8 cellular contexts compared by ENCODE assay signal in genomic region chr1:27098447-27099153, GRCh38. TPM values are rescaled to one million over a fixed set of nuclear protein-coding genes. Genes with fewer than 3 reads are reported as not detected.
DNase-seq lines count a peak whose midpoint lies in the region; ATAC-seq lines count a peak whose summit lies in the region.

No MANE protein-coding gene starts in this region.

- no peak for ATAC-seq in activated CD8-positive, alpha-beta T cell treated with anti-CD3 and anti-CD28 coated beads, Interleukin-2, amount 10 ng/mL, durations not matched to agents 7 days and 5 days
- no peak for ATAC-seq in stimulated activated effector memory CD8-positive, alpha-beta T cell treated with anti-CD3 and anti-CD28 coated beads, Interleukin-12 subunit alpha, Interleukin-12 subunit beta, amount 100 ng/mL, for 72 hours

- CTCF ChIA-PET in activated CD8-positive, alpha-beta T cell treated with anti-CD3 and anti-CD28 coated beads, Interleukin-2, amount 10 ng/mL, durations not matched to agents 7 days and 5 days (lab: Charles Lee), result interaction anchor here (1.1 to 15.2 kb wide), 13 partner anchors 13 to 297 kb away, joined by 3 to 460 read pairs (median 6); partner anchors contain the start of gene TRNP1

- H3K4me3 ChIP-seq in HUES6 (ENCODE audit: low read depth, low read length), result no peak overlapping the region

- POLR2A ChIA-PET in activated CD8-positive, alpha-beta T cell treated with anti-CD3 and anti-CD28 coated beads, Interleukin-2, amount 10 ng/mL, durations not matched to agents 7 days and 5 days (lab: Charles Lee), result interaction anchor here (1.2 to 1.3 kb wide), 2 partner anchors 52 to 101 kb away, joined by 3 read pairs; no protein-coding TSS in a partner anchor

- H3K4me1 ChIP-seq in HUES6 (ENCODE audit: control insufficient read depth, insufficient read depth, low read length), result peaks cover 17% of the 10 kb centered on the region

- H3K36me3 Mint-ChIP-seq in activated CD8-positive, alpha-beta T cell treated with anti-CD3 and anti-CD28 coated beads, Interleukin-2, amount 10 ng/mL, durations not matched to agents 7 days and 5 days (ENCODE audit: low read depth), result peaks cover 2% of the 10 kb centered on the region
- H3K36me3 Mint-ChIP-seq in immature natural killer cell, result no peaks in the 10 kb centered on the region
- H3K36me3 Mint-ChIP-seq in stimulated activated effector memory CD8-positive, alpha-beta T cell treated with anti-CD3 and anti-CD28 coated beads, Interleukin-12 subunit alpha, Interleukin-12 subunit beta, amount 100 ng/mL, for 72 hours, result peaks cover 19% of the 10 kb centered on the region

- peak overlapping the region; percentile 7 for H3K27ac Mint-ChIP-seq in activated CD8-positive, alpha-beta T cell treated with anti-CD3 and anti-CD28 coated beads, Interleukin-2, amount 10 ng/mL, durations not matched to agents 7 days and 5 days
- peak overlapping the region in 5 of 6 donors; percentile 51 to 91 (median 78) for H3K27ac Mint-ChIP-seq in immature natural killer cell
- H3K27ac Mint-ChIP-seq in stimulated activated effector memory CD8-positive, alpha-beta T cell treated with anti-CD3 and anti-CD28 coated beads, Interleukin-12 subunit alpha, Interleukin-12 subunit beta, amount 100 ng/mL, for 72 hours, result peak overlapping the region; percentile 87

- H3K4me3 Mint-ChIP-seq in activated CD8-positive, alpha-beta T cell treated with anti-CD3 and anti-CD28 coated beads, Interleukin-2, amount 10 ng/mL, durations not matched to agents 7 days and 5 days, result no peak overlapping the region
- H3K4me3 Mint-ChIP-seq in immature natural killer cell, result peak overlapping the region in 3 of 5 donors; percentile 42 to 71 (median 60)
- peak overlapping the region; percentile 8 for H3K4me3 Mint-ChIP-seq in stimulated activated effector memory CD8-positive, alpha-beta T cell treated with anti-CD3 and anti-CD28 coated beads, Interleukin-12 subunit alpha, Interleukin-12 subunit beta, amount 100 ng/mL, for 72 hours

- no peaks in the 10 kb centered on the region for H3K27me3 Mint-ChIP-seq in activated CD8-positive, alpha-beta T cell treated with anti-CD3 and anti-CD28 coated beads, Interleukin-2, amount 10 ng/mL, durations not matched to agents 7 days and 5 days (ENCODE audit: low read depth)
- H3K27me3 Mint-ChIP-seq in immature natural killer cell (ENCODE audit: low read depth in 3 of 3), result peaks cover 0 to 3% (median 0%) of the 10 kb centered on the region in 3 donors

- H3K9me3 Mint-ChIP-seq in activated CD8-positive, alpha-beta T cell treated with anti-CD3 and anti-CD28 coated beads, Interleukin-2, amount 10 ng/mL, durations not matched to agents 7 days and 5 days (ENCODE audit: insufficient read depth), result no peaks in the 10 kb centered on the region
- H3K9me3 Mint-ChIP-seq in immature natural killer cell, result no peaks in the 10 kb centered on the region
- H3K9me3 Mint-ChIP-seq in stimulated activated effector memory CD8-positive, alpha-beta T cell treated with anti-CD3 and anti-CD28 coated beads, Interleukin-12 subunit alpha, Interleukin-12 subunit beta, amount 100 ng/mL, for 72 hours, result no peaks in the 10 kb centered on the region

- no peaks in the 10 kb centered on the region for H3K9me3 ChIP-seq in HUES6 (ENCODE audit: control insufficient read depth, insufficient read depth, low read depth, low read length)

- peak overlapping the region; percentile 35 for H3K9ac ChIP-seq in HUES6 (ENCODE audit: low read length)

- no peak overlapping the region for H3K27ac ChIP-seq in HUES6 (ENCODE audit: low read depth, low read length)

- peaks cover 21% of the 10 kb centered on the region for H3K4me1 Mint-ChIP-seq in activated CD8-positive, alpha-beta T cell treated with anti-CD3 and anti-CD28 coated beads, Interleukin-2, amount 10 ng/mL, durations not matched to agents 7 days and 5 days (ENCODE audit: low read depth)
- H3K4me1 Mint-ChIP-seq in immature natural killer cell, result peaks cover 5 to 15% of the 10 kb centered on the region in 2 donors
- peaks cover 29% of the 10 kb centered on the region for H3K4me1 Mint-ChIP-seq in stimulated activated effector memory CD8-positive, alpha-beta T cell treated with anti-CD3 and anti-CD28 coated beads, Interleukin-12 subunit alpha, Interleukin-12 subunit beta, amount 100 ng/mL, for 72 hours

- no peak for DNase-seq in activated CD8-positive, alpha-beta T cell treated with anti-CD3 and anti-CD28 coated beads, Interleukin-2, amount 10 ng/mL, durations not matched to agents 7 days and 5 days
- DNase-seq in immature natural killer cell (peak in 2 of 3 donors; percentile 26 to 39), activated gamma-delta T cell treated with Interleukin-2 at 50 U/mL for 16 hours (no peak), NCI-H2029 (lab: John Stamatoyannopoulos, UW) (no peak), anterior cingulate cortex (lab: John Stamatoyannopoulos, UW) (no peak), NCI-H2107 (lab: John Stamatoyannopoulos, UW) (no peak)
- no peak for DNase-seq in stimulated activated effector memory CD8-positive, alpha-beta T cell treated with anti-CD3 and anti-CD28 coated beads, Interleukin-12 subunit alpha, Interleukin-12 subunit beta, amount 100 ng/mL, for 72 hours (ENCODE audit: low spot score in 2 of 2)

- no peaks in the 10 kb centered on the region for H3K27me3 ChIP-seq in HUES6 (ENCODE audit: control insufficient read depth, insufficient read depth, low read length)

- peaks cover 4% of the 10 kb centered on the region; the same call in 1 of the 2 replicates for H3K36me3 ChIP-seq in HUES6 (ENCODE audit: control insufficient read depth, insufficient read depth, low read length)

RNA-seq across cellular contexts. Expression of gene SLC9A1, which starts 56.3 kb away (rescaled TPM):
- total RNA-seq in activated CD8-positive, alpha-beta T cell treated with anti-CD3 and anti-CD28 coated beads, Interleukin-2, amount 10 ng/mL, durations not matched to agents 7 days and 5 days, result 10 to 100 TPM; 28.3 to 29.0 TPM
- polyA plus RNA-seq in immature natural killer cell, result 10 to 100 TPM in 1 of 3 donors, 1 to 10 TPM in 2; 3.2 to 17.3 (median 3.7) TPM

Comparison
In these comparisons a context has a peak if more than half of its experiments do, and no peak if none do; other contexts are left out.
1. DNase-seq: peak in immature natural killer cell (2 of 3); none in activated CD8-positive, alpha-beta T cell treated with anti-CD3 and anti-CD28 coated beads, Interleukin-2, amount 10 ng/mL, durations not matched to agents 7 days and 5 days (single experiment), stimulated activated effector memory CD8-positive, alpha-beta T cell treated with anti-CD3 and anti-CD28 coated beads, Interleukin-12 subunit alpha, Interleukin-12 subunit beta, amount 100 ng/mL, for 72 hours (0 of 2), activated gamma-delta T cell treated with Interleukin-2 at 50 U/mL for 16 hours (single experiment), NCI-H2029 (single experiment), anterior cingulate cortex (0 of 58) and NCI-H2107 (single experiment).
2. H3K27ac Mint-ChIP-seq: peak in every context shown above with its lines; median percentile 87 in stimulated activated effector memory CD8-positive, alpha-beta T cell treated with anti-CD3 and anti-CD28 coated beads, Interleukin-12 subunit alpha, Interleukin-12 subunit beta, amount 100 ng/mL, for 72 hours; 78 in immature natural killer cell; 7 in activated CD8-positive, alpha-beta T cell treated with anti-CD3 and anti-CD28 coated beads, Interleukin-2, amount 10 ng/mL, durations not matched to agents 7 days and 5 days.